In the genomic region with DNA sequence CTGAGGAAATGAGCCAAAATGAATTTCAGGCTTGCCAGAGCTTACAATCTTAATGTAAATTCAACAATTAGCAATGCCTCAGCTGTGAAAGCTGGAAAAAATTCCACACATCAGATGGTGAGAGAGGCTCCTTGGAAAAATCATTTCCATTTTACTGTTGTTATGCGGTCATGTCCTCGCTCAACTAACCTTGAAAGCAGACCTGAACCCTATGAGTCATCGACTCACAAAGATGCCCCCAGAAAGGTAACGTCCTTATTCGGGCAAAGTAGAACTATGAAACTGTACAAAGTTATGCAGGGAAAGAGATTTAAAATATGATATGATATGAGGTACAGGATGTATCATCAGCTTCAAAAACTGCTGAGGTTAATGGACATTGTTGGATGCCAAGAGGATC, we compare ENCODE assay signal across 23 cellular contexts.
DNase-seq lines count a peak whose midpoint lies in the region; ATAC-seq and TF ChIP-seq lines count a peak whose summit lies in the region.
"Had no signal": no experiment of that assay in that cellular context is flagged by ENCODE, and none has a peak within 500 bp of the region (broad histone marks: within the 10 kb centered on the region; RNA-seq: fewer than 3 reads in every experiment).

No MANE protein-coding gene starts in this region.

- no peak overlapping the region for H3K27ac ChIP-seq in aorta (ENCODE audit: low read depth in 1 of 2, low read length in 2 of 2)
- H3K27ac ChIP-seq: GM23248, KMS-11, RWPE1, SK-N-MC had no signal

- no peaks in the 10 kb centered on the region for H3K27me3 Mint-ChIP-seq in activated CD4-positive, alpha-beta T cell treated with anti-CD3 and anti-CD28 coated beads, Interleukin-2, amount 10 ng/mL, durations not matched to agents 24 days and 14 days

- no peak overlapping the region for H3K4me3 Mint-ChIP-seq in activated CD4-positive, alpha-beta T cell treated with anti-CD3 and anti-CD28 coated beads, Interleukin-2, amount 10 ng/mL, durations not matched to agents 24 days and 14 days
- H3K4me3 Mint-ChIP-seq: CD8-positive, alpha-beta T cell had no signal

- ATAC-seq in aorta (ENCODE audit: low FRiP score): no peak
- ATAC-seq: CD8-positive, alpha-beta T cell had no signal

- H3K9me3 Mint-ChIP-seq in activated CD4-positive, alpha-beta T cell treated with anti-CD3 and anti-CD28 coated beads, Interleukin-2, amount 10 ng/mL, durations not matched to agents 24 days and 14 days: peaks cover 6% of the 10 kb centered on the region
- H3K9me3 Mint-ChIP-seq: CD8-positive, alpha-beta T cell had no signal

- H3K27me3 ChIP-seq in aorta (ENCODE audit: control insufficient read depth in 1 of 2, insufficient read depth in 2 of 2, low read length in 1 of 2): no peaks in the 10 kb centered on the region

- no peak overlapping the region for H3K27ac Mint-ChIP-seq in activated CD4-positive, alpha-beta T cell treated with anti-CD3 and anti-CD28 coated beads, Interleukin-2, amount 10 ng/mL, durations not matched to agents 24 days and 14 days
- H3K27ac Mint-ChIP-seq: CD8-positive, alpha-beta T cell had no signal

- in situ Hi-C loops in astrocyte of the cerebellum (cut with HindIII; ENCODE audit: low sequenced_read_pairs): no loop called here

- no peaks in the 10 kb centered on the region for H3K36me3 Mint-ChIP-seq in activated CD4-positive, alpha-beta T cell treated with anti-CD3 and anti-CD28 coated beads, Interleukin-2, amount 10 ng/mL, durations not matched to agents 24 days and 14 days (ENCODE audit: low read depth)
- H3K36me3 Mint-ChIP-seq: CD8-positive, alpha-beta T cell had no signal

- WGBS in aorta, 2 donors: 59 to 72% methylated on average over 5 of the region's 5 CpGs

- no peak for TF ChIP-seq CTCF in astrocyte of the cerebellum (IDR thresholded peaks at IDR 0.05; ENCODE audit: low read depth, low read length, missing control alignments)

- intact Hi-C loops in activated CD4-positive, alpha-beta T cell treated with anti-CD3 and anti-CD28 coated beads, Interleukin-2, amount 10 ng/mL, durations not matched to agents 24 days and 14 days (cut with micrococcal nuclease): no loop called here
- intact Hi-C loops in aorta (cut with DNase I): no loop called here

- H3K4me3 ChIP-seq in astrocyte of the cerebellum (ENCODE audit: low read depth, low read length) (no peak overlapping the region), aorta (ENCODE audit: low read length in 2 of 2) (no peak overlapping the region)
- H3K4me3 ChIP-seq: GM23248, SK-N-MC had no signal

- no peaks in the 10 kb centered on the region for H3K36me3 ChIP-seq in aorta (ENCODE audit: control insufficient read depth in 1 of 2, insufficient read depth in 2 of 2, low read length in 1 of 2)

- DNase-seq in M059J (ENCODE audit: low read depth): peak; percentile 71
- DNase-seq in astrocyte of the cerebellum (ENCODE audit: low read depth): peak; percentile 5
- DNase-seq in kidney tubule cell (ENCODE audit: low spot score): peak; percentile 30
- DNase-seq in superior temporal gyrus (ENCODE audit: extremely low spot score): peak; percentile 53
- DNase-seq in activated CD4-positive, alpha-beta T cell treated with anti-CD3 and anti-CD28 coated beads, Interleukin-2, amount 10 ng/mL, durations not matched to agents 24 days and 14 days: no peak
- no peak for DNase-seq in aorta
- no peak for DNase-seq in NCI-H510A treated with DMSO at 0.1 percent for 48 hours (lab: John Stamatoyannopoulos, UW)
- DNase-seq: C1 segment of cervical spinal cord; CD8-positive, alpha-beta T cell; DND-41; GM23248; HCEC 1CT; IMR-90; MV-4-11; NCI-H1105 treated with DMSO at 0.1 percent for 48 hours; NCI-H2081; NCI-H2171 treated with DMSO at 0.1 percent for 48 hours; NCI-H446 treated with DMSO at 0.1 percent for 48 hours; NCI-H69; SHP77 treated with DMSO at 0.1 percent for 48 hours had no signal

- no peaks in the 10 kb centered on the region for H3K4me1 Mint-ChIP-seq in activated CD4-positive, alpha-beta T cell treated with anti-CD3 and anti-CD28 coated beads, Interleukin-2, amount 10 ng/mL, durations not matched to agents 24 days and 14 days

- H3K4me1 ChIP-seq in aorta (ENCODE audit: control insufficient read depth in 1 of 2, insufficient read depth in 2 of 2, low read length in 2 of 2): no peaks in the 10 kb centered on the region

- H3K9me3 ChIP-seq in aorta (ENCODE audit: control insufficient read depth, low read length): no peaks in the 10 kb centered on the region

Comparison
In these comparisons a context has a peak if more than half of its experiments do, and no peak if none do; other contexts are left out.
1. DNase-seq: peak in M059J (single experiment), astrocyte of the cerebellum (single experiment), kidney tubule cell (single experiment) and superior temporal gyrus (single experiment); none in activated CD4-positive, alpha-beta T cell treated with anti-CD3 and anti-CD28 coated beads, Interleukin-2, amount 10 ng/mL, durations not matched to agents 24 days and 14 days (single experiment), aorta (0 of 2) and NCI-H510A treated with DMSO at 0.1 percent for 48 hours (single experiment).